6 cellular contexts compared by ENCODE assay signal in genomic region chr16:3362931-3363330, GRCh38. TPM values are rescaled to one million over a fixed set of nuclear protein-coding genes. Genes with fewer than 3 reads are reported as not detected.
"Had no signal": no experiment of that assay in that cellular context is flagged by ENCODE, and none has a peak within 500 bp of the region (broad histone marks: within the 10 kb centered on the region; RNA-seq: fewer than 3 reads in every experiment).

No MANE protein-coding gene starts in this region.

- H3K4me3 ChIP-seq: GM23338 had no signal

- H2AFZ ChIP-seq: GM23338 had no signal

- H3K4me3 Mint-ChIP-seq: GM23338, H9 had no signal

- ATAC-seq: GM23338 had no signal

- DNase-seq: H9, HCEC 1CT, IMR-90 had no signal

- H3K4me1 Mint-ChIP-seq: GM23338, H9 had no signal

- H3K4me2 ChIP-seq: GM23338 had no signal

RNA-seq across cellular contexts. Expression of gene OR2C1, which starts 7.2 kb away (rescaled TPM):
- total RNA-seq: GM23338, H1, H9, HT-29 had no signal
- polyA plus RNA-seq: GM23338, H1 had no signal

RNA-seq across cellular contexts. Expression of gene TIGD7, which starts 57.7 kb away (rescaled TPM):
- total RNA-seq: HT-29 had no signal
